In genomic region chr15:73694419-73694818, GRCh38 we compare ENCODE assay signal across 20 cellular contexts. TPM values are rescaled to one million over a fixed set of nuclear protein-coding genes. Genes with fewer than 3 reads are reported as not detected.
DNase-seq lines count a peak whose midpoint lies in the region; ATAC-seq, FAIRE-seq and TF ChIP-seq lines count a peak whose summit lies in the region.
"Had no signal": no experiment of that assay in that cellular context is flagged by ENCODE, and none has a peak within 500 bp of the region (broad histone marks: within the 10 kb centered on the region; RNA-seq: fewer than 3 reads in every experiment).

No MANE protein-coding gene starts in this region.

- H3K27me3 ChIP-seq in skeletal muscle tissue (ENCODE audit: control insufficient read depth in 3 of 3, insufficient read depth in 3 of 3, low read length in 3 of 3) = no peaks in the 10 kb centered on the region
- H3K27me3 ChIP-seq: SJCRH30, vagina had no signal

- in situ Hi-C loops in ACHN (cut with HindIII; ENCODE audit: low pct_ligation_motif_present, low pct_unique_long_range_greater_than_20kb, low sequenced_read_pairs) = no loop called here

- peak overlapping the region in 1 of 3 donors; percentile 57 for H3K9ac ChIP-seq in skeletal muscle tissue (ENCODE audit: low read depth in 1 of 3, low read length in 3 of 3)

- TF ChIP-seq CTCF in HEK293 (tag by site-specific recombination; IDR thresholded peaks at IDR 0.05) (no peak), coronary artery (IDR thresholded peaks at IDR 0.05) (no peak)

- CTCF ChIA-PET in HEK293 (lab: Yijun Ruan, JAX) = interaction anchor here (0.6 to 16.7 kb wide), 6 partner anchors 10 to 149 kb away, joined by 3 to 543 read pairs (median 16); partner anchors contain the start of genes CD276 and NPTN

- POLR2A ChIA-PET in HEK293 (lab: Yijun Ruan, JAX) = interaction anchor here (0.6 to 1.2 kb wide), 3 partner anchors 9 to 943 kb away, joined by 3 to 8 read pairs (median 3); no protein-coding TSS in a partner anchor

- H3K9me3 ChIP-seq in HEK293 (ENCODE audit: control insufficient read depth, insufficient read depth, low read depth, low read length) (no peaks in the 10 kb centered on the region), skeletal muscle tissue (ENCODE audit: control insufficient read depth in 3 of 3, low read length in 3 of 3) (no peaks in the 10 kb centered on the region)
- H3K9me3 ChIP-seq: SJCRH30, vagina had no signal

- no peak for FAIRE-seq in HTR-8/SVneo (lab: Jason Lieb, UNC)
- FAIRE-seq: bronchial epithelial cell, islet of Langerhans had no signal

- no peak for ATAC-seq in HG02884 (IDR thresholded peaks at IDR 0.05; ENCODE audit: unreplicated experiment)
- ATAC-seq: stimulated activated naive CD8-positive, alpha-beta T cell treated with anti-CD3 and anti-CD28 coated beads, Interleukin-15, Interleukin-2, amounts not matched to agents 100 U/mL and 50 U/mL, for 24 hours had no signal

- H3K4me1 ChIP-seq in HEK293 (ENCODE audit: control insufficient read depth, insufficient read depth, low read length) = peaks cover 19% of the 10 kb centered on the region
- peaks cover 38 to 64% (median 52%) of the 10 kb centered on the region in 3 donors for H3K4me1 ChIP-seq in skeletal muscle tissue (ENCODE audit: control insufficient read depth in 3 of 3, insufficient read depth in 3 of 3, low read length in 3 of 3)

- no peak for DNase-seq in coronary artery (ENCODE audit: low spot score)
- peak; percentile 82 for DNase-seq in hepatic stellate cell (ENCODE audit: low spot score)
- no peak for DNase-seq in ACHN
- no peak for DNase-seq in HTR-8/SVneo (ENCODE audit: insufficient read length, low spot score)
- DNase-seq in cortex of kidney (lab: John Stamatoyannopoulos, UW) = no peak
- DNase-seq: activated CD4-positive, alpha-beta T cell treated with anti-CD3 and anti-CD28 coated beads for 4 hours; activated naive CD4-positive, alpha-beta T cell treated with anti-CD3 and anti-CD28 coated beads, Interleukin-2, amount 50 U/mL, for 16 hours; DMS 273 treated with DMSO at 0.1 percent for 48 hours; midbrain; NCI-H1694 treated with DMSO at 0.1 percent for 48 hours; NCI-H345; SJCRH30; stimulated activated naive CD8-positive, alpha-beta T cell treated with anti-CD3 and anti-CD28 coated beads, Interleukin-15, Interleukin-2, amounts not matched to agents 100 U/mL and 50 U/mL, for 24 hours had no signal

- H3K27ac ChIP-seq in HEK293 (ENCODE audit: extremely low read depth, low read depth, low read length) (no peak overlapping the region), coronary artery (peak overlapping the region; percentile 9 to 66), skeletal muscle tissue (ENCODE audit: low read depth, low read length) (peak overlapping the region; percentile 63)
- H3K27ac ChIP-seq: SJCRH30 had no signal

- H3K36me3 ChIP-seq in HEK293 (ENCODE audit: control insufficient read depth in 2 of 2, insufficient read depth in 1 of 2, low read length in 2 of 2) (peaks cover 12 to 22% of the 10 kb centered on the region in 2 experiments; a peak in 2 of 3 replicates), skeletal muscle tissue (ENCODE audit: control insufficient read depth in 3 of 3, insufficient read depth in 3 of 3, low read length in 3 of 3) (no peaks in the 10 kb centered on the region)

- H3K4me3 ChIP-seq in HEK293 (ENCODE audit: low read depth, low read length) (no peak overlapping the region), coronary artery (peak overlapping the region; percentile 15), skeletal muscle tissue (ENCODE audit: low read length in 3 of 3) (peak overlapping the region in 2 of 3 donors; percentile 21 to 41)
- H3K4me3 ChIP-seq: SJCRH30, vagina had no signal

TF ChIP-seq in HEK293, 187 proteins besides CTCF, POLR2A, EP300 and RAD21:
- TF ChIP-seq ZNF221 (tag by site-specific recombination; IDR thresholded peaks at IDR 0.05; ENCODE audit: borderline replicate concordance) = no peak
- no peak for TF ChIP-seq ZNF792 (tag by site-specific recombination; IDR thresholded peaks at IDR 0.05)
- TF ChIP-seq ZSCAN23 (tag by site-specific recombination; IDR thresholded peaks at IDR 0.05) = no peak
- TF ChIP-seq ZNF629 (tag by site-specific recombination; IDR thresholded peaks at IDR 0.05) = 0 out of 2 replicates have a peak, but pooled peaks have one; percentile 13
- TF ChIP-seq ZNF843 (tag by site-specific recombination; IDR thresholded peaks at IDR 0.05) = no peak

RNA-seq across cellular contexts. Expression of gene CD276, which starts 10.2 kb away (rescaled TPM):
- total RNA-seq in skeletal muscle tissue = 40.7 TPM

RNA-seq across cellular contexts. Expression of gene INSYN1, which starts 58.7 kb away (rescaled TPM):
- 2.1 TPM for total RNA-seq in skeletal muscle tissue
- total RNA-seq: SJCRH30; T-helper 2 cell treated with Interferon-gamma antibody and Interleukin-4, amounts not matched to agents 100 ng/mL and 5 ng/mL, for 36 hours had no signal
